In genomic region chr15:90860942-90861675, GRCh38 we compare ENCODE assay signal across 1 cellular context.
TF ChIP-seq lines count a peak whose summit lies in the region.

No MANE protein-coding gene starts in this region.

TF ChIP-seq in HepG2, 621 proteins besides CTCF, POLR2A, EP300 and RAD21 (continued from another document and continues in another):
- TF ChIP-seq THAP9 (CRISPR knock-in tag; IDR thresholded peaks at IDR 0.05; ENCODE audit: borderline replicate concordance) (no peak), PBX3 (CRISPR knock-in tag; IDR thresholded peaks at IDR 0.05; ENCODE audit: borderline replicate concordance) (no peak), UBTF (CRISPR knock-in tag; IDR thresholded peaks at IDR 0.05) (peak; percentile 35; the same call in 1 of the 2 replicates), PRDM10 (CRISPR knock-in tag; IDR thresholded peaks at IDR 0.05; ENCODE audit: low read depth) (no peak), RAD51 (IDR thresholded peaks at IDR 0.05; ENCODE audit: borderline replicate concordance) (no peak), EEA1 (CRISPR knock-in tag; IDR thresholded peaks at IDR 0.05; ENCODE audit: borderline replicate concordance) (no peak), ZNF580 (CRISPR knock-in tag; IDR thresholded peaks at IDR 0.05; ENCODE audit: borderline replicate concordance, low read depth) (no peak), BCL3 (CRISPR knock-in tag; IDR thresholded peaks at IDR 0.05) (no peak), FIP1L1 (IDR thresholded peaks at IDR 0.05; ENCODE audit: borderline replicate concordance, insufficient read depth, low read depth, low read length) (no peak), TEAD3 (CRISPR knock-in tag; optimal IDR thresholded peaks at IDR 0.05; ENCODE audit: borderline replicate concordance) (peak; percentile 53), ZNF614 (CRISPR knock-in tag; IDR thresholded peaks at IDR 0.05; ENCODE audit: borderline replicate concordance) (0 out of 2 replicates have a peak, but pooled peaks have one; percentile 49), ZNF34 (CRISPR knock-in tag; IDR thresholded peaks at IDR 0.05; ENCODE audit: borderline replicate concordance) (no peak), ATF3 (CRISPR knock-in tag; IDR thresholded peaks at IDR 0.05) (peak; percentile 95), MAZ (IDR thresholded peaks at IDR 0.05; ENCODE audit: borderline replicate concordance, low read depth, low read length) (no peak), MAZ (CRISPR knock-in tag; IDR thresholded peaks at IDR 0.05; ENCODE audit: low read depth) (no peak; the same call in 1 of the 2 replicates), TFAP4 (IDR thresholded peaks at IDR 0.05; ENCODE audit: borderline replicate concordance, low read depth) (peak; percentile 45; the same call in 1 of the 2 replicates), AHDC1 (CRISPR knock-in tag; IDR thresholded peaks at IDR 0.05; ENCODE audit: borderline replicate concordance) (no peak; the same call in 1 of the 2 replicates), PHF21A (CRISPR knock-in tag; IDR thresholded peaks at IDR 0.05) (peak; percentile 67; the same call in 1 of the 2 replicates), ZBTB3 (CRISPR knock-in tag; IDR thresholded peaks at IDR 0.05; ENCODE audit: borderline replicate concordance, low read depth) (no peak), MEIS2 (CRISPR knock-in tag; IDR thresholded peaks at IDR 0.05) (0 out of 2 replicates have a peak, but pooled peaks have one; percentile 81), ZNF670 (CRISPR knock-in tag; IDR thresholded peaks at IDR 0.05; ENCODE audit: borderline replicate concordance) (0 out of 2 replicates have a peak, but pooled peaks have one; percentile 34), SMARCE1 (IDR thresholded peaks at IDR 0.05; ENCODE audit: borderline replicate concordance) (no peak), ZNF430 (CRISPR knock-in tag; IDR thresholded peaks at IDR 0.05) (no peak), ZNF343 (CRISPR knock-in tag; IDR thresholded peaks at IDR 0.05) (no peak), ZNF484 (CRISPR knock-in tag; IDR thresholded peaks at IDR 0.05; ENCODE audit: borderline replicate concordance, low read depth) (no peak), ZBED4 (CRISPR knock-in tag; IDR thresholded peaks at IDR 0.05; ENCODE audit: borderline replicate concordance) (peak; percentile 73; the same call in 1 of the 2 replicates), ZNF224 (CRISPR knock-in tag; IDR thresholded peaks at IDR 0.05) (no peak), ZNF691 (CRISPR knock-in tag; IDR thresholded peaks at IDR 0.05; ENCODE audit: borderline replicate concordance, low read depth) (no peak)
